Comparison of ENCODE assay signal across 32 cellular contexts in the genomic region with DNA sequence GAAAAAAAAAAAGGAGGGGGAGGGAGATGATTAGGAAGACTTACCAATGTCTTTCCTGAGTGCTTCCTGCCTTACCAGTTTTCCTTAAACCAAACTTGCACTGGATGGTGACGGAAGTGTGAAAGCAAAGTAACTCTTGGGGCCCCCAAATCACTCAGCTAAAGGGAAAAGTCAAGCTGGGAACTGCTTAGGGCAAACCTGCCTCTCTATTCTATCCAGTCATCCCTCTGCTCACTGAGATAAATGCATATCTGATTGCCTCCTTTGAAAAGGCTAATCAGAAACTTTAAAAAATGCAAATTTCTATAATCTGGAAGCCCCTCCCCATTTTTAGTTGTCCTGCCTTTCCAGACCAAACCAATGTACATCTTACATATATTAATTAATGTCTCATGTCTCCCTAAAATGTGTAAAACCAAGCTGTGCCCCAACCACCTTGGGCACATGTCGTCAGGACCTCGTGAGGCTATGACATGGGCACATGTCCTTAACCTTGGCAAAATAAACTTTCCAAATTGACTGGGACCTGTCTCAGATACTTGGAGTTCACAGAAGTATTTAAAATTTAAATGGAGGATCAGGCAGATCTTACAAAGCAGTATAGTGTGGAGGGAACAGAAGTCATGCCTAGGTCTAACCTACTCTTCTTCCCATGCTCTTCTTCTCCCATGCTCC.
"Had no signal": no experiment of that assay in that cellular context is flagged by ENCODE, and none has a peak within 500 bp of the region (broad histone marks: within the 10 kb centered on the region; RNA-seq: fewer than 3 reads in every experiment).

No MANE protein-coding gene starts in this region.

- H3K4me1 ChIP-seq: ascending aorta, gastroesophageal sphincter had no signal

- H3K9me3 Mint-ChIP-seq: activated CD4-positive, alpha-beta memory T cell treated with anti-CD3 and anti-CD28 coated beads, Interleukin-2, amount 10 ng/mL, durations not matched to agents 7 days and 5 days; activated CD4-positive, alpha-beta T cell treated with anti-CD3 and anti-CD28 coated beads, Interleukin-2, amount 10 ng/mL, durations not matched to agents 7 days and 5 days; activated naive CD4-positive, alpha-beta T cell treated with anti-CD3 and anti-CD28 coated beads, Interleukin-2, amount 10 ng/mL, durations not matched to agents 7 days and 5 days; activated naive CD4-positive, alpha-beta T cell treated with anti-CD3 and anti-CD28 coated beads, Interleukin-2, amount 50 U/mL, for 72 hours; activated naive CD8-positive, alpha-beta T cell treated with anti-CD3 and anti-CD28 coated beads, Interleukin-2, amount 10 ng/mL, durations not matched to agents 7 days and 5 days; activated T-cell treated with anti-CD3 and anti-CD28 coated beads, Interleukin-2, amount 50 U/mL, for 24 hours; activated T-cell treated with anti-CD3 and anti-CD28 coated beads, Interleukin-2, amount 50 U/mL, for 72 hours; central memory CD8-positive, alpha-beta T cell; T-cell; T-helper 1 cell treated with Interleukin-12 subunit alpha and Interleukin-12 subunit beta and Interleukin-4 antibody, amounts not matched to agents 30 μg/mL and 1 μg/mL, for 36 hours had no signal

- H3K27ac ChIP-seq: ascending aorta, epithelial cell of prostate, gastroesophageal sphincter, heart right ventricle, VCaP had no signal

- H3K9me3 ChIP-seq: ascending aorta, gastroesophageal sphincter, heart right ventricle had no signal

- FAIRE-seq: bronchial epithelial cell, endometrium, endothelial cell of umbilical vein, TTC549 had no signal

- H3K27ac Mint-ChIP-seq: activated CD4-positive, alpha-beta memory T cell treated with anti-CD3 and anti-CD28 coated beads, Interleukin-2, amount 10 ng/mL, durations not matched to agents 7 days and 5 days; activated CD4-positive, alpha-beta T cell treated with anti-CD3 and anti-CD28 coated beads, Interleukin-2, amount 10 ng/mL, durations not matched to agents 7 days and 5 days; activated naive CD4-positive, alpha-beta T cell treated with anti-CD3 and anti-CD28 coated beads, Interleukin-2, amount 10 ng/mL, durations not matched to agents 7 days and 5 days; activated naive CD4-positive, alpha-beta T cell treated with anti-CD3 and anti-CD28 coated beads, Interleukin-2, amount 50 U/mL, for 72 hours; activated naive CD8-positive, alpha-beta T cell treated with anti-CD3 and anti-CD28 coated beads, Interleukin-2, amount 10 ng/mL, durations not matched to agents 7 days and 5 days; activated T-cell treated with anti-CD3 and anti-CD28 coated beads, Interleukin-2, amount 50 U/mL, for 24 hours; activated T-cell treated with anti-CD3 and anti-CD28 coated beads, Interleukin-2, amount 50 U/mL, for 72 hours; brain; T-cell; T-helper 1 cell treated with Interleukin-12 subunit alpha and Interleukin-12 subunit beta and Interleukin-4 antibody, amounts not matched to agents 30 μg/mL and 1 μg/mL, for 36 hours; WTC11 had no signal

- H3K36me3 Mint-ChIP-seq: activated naive CD4-positive, alpha-beta T cell treated with anti-CD3 and anti-CD28 coated beads, Interleukin-2, amount 10 ng/mL, durations not matched to agents 7 days and 5 days; activated naive CD4-positive, alpha-beta T cell treated with anti-CD3 and anti-CD28 coated beads, Interleukin-2, amount 50 U/mL, for 72 hours; activated naive CD8-positive, alpha-beta T cell treated with anti-CD3 and anti-CD28 coated beads, Interleukin-2, amount 10 ng/mL, durations not matched to agents 7 days and 5 days; brain; T-cell; WTC11 had no signal

- ATAC-seq: activated naive CD4-positive, alpha-beta T cell treated with anti-CD3 and anti-CD28 coated beads, Interleukin-2, amount 50 U/mL, for 72 hours; activated T-cell treated with anti-CD3 and anti-CD28 coated beads, Interleukin-2, amount 50 U/mL, for 72 hours; T-cell; WTC11 had no signal

- H3K36me3 ChIP-seq: ascending aorta, gastroesophageal sphincter, heart right ventricle had no signal

- H3K4me3 ChIP-seq: ascending aorta, gastroesophageal sphincter, heart right ventricle had no signal

- H3K4me3 Mint-ChIP-seq: activated CD4-positive, alpha-beta memory T cell treated with anti-CD3 and anti-CD28 coated beads, Interleukin-2, amount 10 ng/mL, durations not matched to agents 7 days and 5 days; activated CD4-positive, alpha-beta T cell treated with anti-CD3 and anti-CD28 coated beads, Interleukin-2, amount 10 ng/mL, durations not matched to agents 7 days and 5 days; activated naive CD4-positive, alpha-beta T cell treated with anti-CD3 and anti-CD28 coated beads, Interleukin-2, amount 10 ng/mL, durations not matched to agents 7 days and 5 days; activated naive CD8-positive, alpha-beta T cell treated with anti-CD3 and anti-CD28 coated beads, Interleukin-2, amount 10 ng/mL, durations not matched to agents 7 days and 5 days; activated T-cell treated with anti-CD3 and anti-CD28 coated beads, Interleukin-2, amount 50 U/mL, for 24 hours; activated T-cell treated with anti-CD3 and anti-CD28 coated beads, Interleukin-2, amount 50 U/mL, for 72 hours; brain; central memory CD8-positive, alpha-beta T cell; T-cell; T-helper 1 cell treated with Interleukin-12 subunit alpha and Interleukin-12 subunit beta and Interleukin-4 antibody, amounts not matched to agents 30 μg/mL and 1 μg/mL, for 36 hours; WTC11 had no signal

- H3K27me3 ChIP-seq: ascending aorta, gastroesophageal sphincter, heart right ventricle had no signal

- DNase-seq: activated CD4-positive, alpha-beta memory T cell treated with anti-CD3 and anti-CD28 coated beads, Interleukin-2, amount 10 ng/mL, durations not matched to agents 7 days and 5 days; activated CD4-positive, alpha-beta T cell treated with anti-CD3 and anti-CD28 coated beads for 1 hour; activated CD4-positive, alpha-beta T cell treated with anti-CD3 and anti-CD28 coated beads for 4 hours; activated CD4-positive, alpha-beta T cell treated with anti-CD3 and anti-CD28 coated beads, Interleukin-2, amount 10 ng/mL, durations not matched to agents 7 days and 5 days; activated CD4-positive, alpha-beta T cell treated with anti-CD3 and anti-CD28 coated beads, Interleukin-2, amount 50 U/mL, for 4 hours; activated CD8-positive, alpha-beta memory T cell treated with anti-CD3 and anti-CD28 coated beads, Interleukin-2, amount 50 U/mL, for 48 hours; activated gamma-delta T cell; activated naive CD4-positive, alpha-beta T cell; activated naive CD4-positive, alpha-beta T cell treated with anti-CD3 and anti-CD28 coated beads, Interleukin-2, amount 10 ng/mL, durations not matched to agents 7 days and 5 days; activated naive CD8-positive, alpha-beta T cell treated with anti-CD3 and anti-CD28 coated beads, Interleukin-2, amount 10 ng/mL, durations not matched to agents 7 days and 5 days; activated T-cell treated with anti-CD3 and anti-CD28 coated beads for 4 hours; activated T-cell treated with anti-CD3 and anti-CD28 coated beads, Interleukin-2, amount 50 U/mL, for 24 hours; activated T-cell treated with anti-CD3 and anti-CD28 coated beads, Interleukin-2, amount 50 U/mL, for 72 hours; cortex of kidney; effector CD8-positive, alpha-beta T cell; foreskin melanocyte; heart right ventricle; T-cell; T-helper 9 cell had no signal
